Comparison of ENCODE assay signal across 14 cellular contexts in genomic region chr9:122192914-122193525, GRCh38. TPM values are rescaled to one million over a fixed set of nuclear protein-coding genes. Genes with fewer than 3 reads are reported as not detected.
DNase-seq lines count a peak whose midpoint lies in the region; ATAC-seq and TF ChIP-seq lines count a peak whose summit lies in the region.
"Had no signal": no experiment of that assay in that cellular context is flagged by ENCODE, and none has a peak within 500 bp of the region (broad histone marks: within the 10 kb centered on the region; RNA-seq: fewer than 3 reads in every experiment).

No MANE protein-coding gene starts in this region.

- POLR2A ChIA-PET in MCF 10A (lab: Yijun Ruan, JAX) = no interaction called here
- POLR2A ChIA-PET in activated CD4-positive, alpha-beta T cell treated with anti-CD3 and anti-CD28 coated beads for 36 hours (lab: Charles Lee) = no interaction called here

- in situ Hi-C loops in astrocyte of the spinal cord (cut with HindIII; ENCODE audit: low sequenced_read_pairs) = no loop called here

- no peak for ATAC-seq in activated CD4-positive, alpha-beta T cell treated with anti-CD3 and anti-CD28 coated beads for 36 hours
- no peak for ATAC-seq in HG02970 (IDR thresholded peaks at IDR 0.05; ENCODE audit: low FRiP score, unreplicated experiment)

- H3K27ac Mint-ChIP-seq in MCF 10A (ENCODE audit: low read depth, unreplicated experiment) = no peak overlapping the region
- H3K27ac Mint-ChIP-seq in activated CD4-positive, alpha-beta T cell treated with anti-CD3 and anti-CD28 coated beads for 36 hours = no peak overlapping the region
- H3K27ac Mint-ChIP-seq: CD4-positive, CD25-positive, alpha-beta regulatory T cell had no signal

- no peak overlapping the region for H3K27ac ChIP-seq in breast epithelium
- no peak overlapping the region for H3K27ac ChIP-seq in spleen
- H3K27ac ChIP-seq: BLaER1 treated with 17β-estradiol and CSF1 and Interleukin-3, amounts not matched to agents 10 nM and 100 nM had no signal

- H3K36me3 Mint-ChIP-seq in MCF 10A (ENCODE audit: insufficient read depth, unreplicated experiment) = no peaks in the 10 kb centered on the region
- no peaks in the 10 kb centered on the region for H3K36me3 Mint-ChIP-seq in activated CD4-positive, alpha-beta T cell treated with anti-CD3 and anti-CD28 coated beads for 36 hours (ENCODE audit: low read depth)
- H3K36me3 Mint-ChIP-seq: CD4-positive, CD25-positive, alpha-beta regulatory T cell had no signal

- DNase-seq in MCF 10A (ENCODE audit: unreplicated experiment) (peak; percentile 41), breast epithelium (ENCODE audit: low spot score in 2 of 2) (no peak), astrocyte of the spinal cord (ENCODE audit: low read depth, low spot score) (peak; percentile 14), left kidney (ENCODE audit: low read depth, low spot score) (peak; percentile 22), spleen (peak; percentile 4), LoVo (ENCODE audit: low spot score) (no peak)
- DNase-seq in activated CD4-positive, alpha-beta T cell treated with anti-CD3 and anti-CD28 coated beads for 36 hours = no peak
- DNase-seq: 8988T; AML-193; CD4-positive, CD25-positive, alpha-beta regulatory T cell; GF-D8 had no signal

- no peak for TF ChIP-seq POLR2A in breast epithelium (IDR thresholded peaks at IDR 0.05)
- no peak for TF ChIP-seq POLR2A in spleen (IDR thresholded peaks at IDR 0.05)

- no peaks in the 10 kb centered on the region for H3K4me1 ChIP-seq in breast epithelium
- no peaks in the 10 kb centered on the region for H3K4me1 ChIP-seq in spleen

- no peak overlapping the region for H3K4me3 ChIP-seq in breast epithelium
- H3K4me3 ChIP-seq in astrocyte of the spinal cord (ENCODE audit: low read depth, low read length) = no peak overlapping the region
- no peak overlapping the region for H3K4me3 ChIP-seq in spleen
- H3K4me3 ChIP-seq: BLaER1 treated with 17β-estradiol and CSF1 and Interleukin-3, amounts not matched to agents 10 nM and 100 nM had no signal

- H3K4me1 Mint-ChIP-seq in MCF 10A (ENCODE audit: insufficient read depth, unreplicated experiment) = no peaks in the 10 kb centered on the region
- no peaks in the 10 kb centered on the region for H3K4me1 Mint-ChIP-seq in activated CD4-positive, alpha-beta T cell treated with anti-CD3 and anti-CD28 coated beads for 36 hours
- H3K4me1 Mint-ChIP-seq: CD4-positive, CD25-positive, alpha-beta regulatory T cell had no signal

- CTCF ChIA-PET in MCF 10A (lab: Yijun Ruan, JAX) = interaction anchor here (1.5 kb wide), 1 partner anchor 70 kb away, joined by 6 read pairs; no protein-coding TSS in a partner anchor
- CTCF ChIA-PET in activated CD4-positive, alpha-beta T cell treated with anti-CD3 and anti-CD28 coated beads for 36 hours (lab: Charles Lee) = interaction anchor here (1.1 kb wide), 1 partner anchor 9 kb away, joined by 4 read pairs; no protein-coding TSS in a partner anchor

- BruUV-seq in MCF 10A (replicated peaks; lab: Mats Ljungman, UMichigan) = no TSS peak

- TF ChIP-seq CTCF in MCF 10A (IDR thresholded peaks at IDR 0.05; ENCODE audit: unreplicated experiment) (no peak), breast epithelium (IDR thresholded peaks at IDR 0.05) (no peak), astrocyte of the spinal cord (IDR thresholded peaks at IDR 0.05; ENCODE audit: low read depth, low read length) (no peak), spleen (IDR thresholded peaks at IDR 0.05 in 8 of 11, conservative IDR thresholded peaks at IDR 0.05 in 3 of 11) (no peak)

- no peaks in the 10 kb centered on the region for H3K27me3 ChIP-seq in breast epithelium
- peaks cover 0 to 10% (median 0%) of the 10 kb centered on the region in 7 donors for H3K27me3 ChIP-seq in spleen (replicated peaks in 1 of 7)
- H3K27me3 ChIP-seq: BLaER1 treated with 17β-estradiol and CSF1 and Interleukin-3, amounts not matched to agents 10 nM and 100 nM had no signal

- no peak overlapping the region for H3K4me3 Mint-ChIP-seq in MCF 10A (ENCODE audit: unreplicated experiment)
- H3K4me3 Mint-ChIP-seq in activated CD4-positive, alpha-beta T cell treated with anti-CD3 and anti-CD28 coated beads for 36 hours = no peak overlapping the region
- H3K4me3 Mint-ChIP-seq: CD4-positive, CD25-positive, alpha-beta regulatory T cell had no signal

- peaks cover 14% of the 10 kb centered on the region for H3K27me3 Mint-ChIP-seq in MCF 10A (ENCODE audit: insufficient read depth, unreplicated experiment)
- peaks cover 8% of the 10 kb centered on the region for H3K27me3 Mint-ChIP-seq in activated CD4-positive, alpha-beta T cell treated with anti-CD3 and anti-CD28 coated beads for 36 hours

- WGBS in spleen, 5 donors = 86 to 91% (median 89%) methylated on average over 16 of the region's 16 CpGs

- intact Hi-C loops in MCF 10A (cut with micrococcal nuclease) (no loop called here), breast epithelium (cut with DNase I; ENCODE audit: low total_unique reads) (no loop called here), spleen (cut with DNase I; ENCODE audit: low total_unique reads) (no loop called here)
- intact Hi-C loops in activated CD4-positive, alpha-beta T cell treated with anti-CD3 and anti-CD28 coated beads for 36 hours (cut with DNase I, micrococcal nuclease) = no loop called here

- H3K9me3 ChIP-seq in breast epithelium = no peaks in the 10 kb centered on the region
- H3K9me3 ChIP-seq in spleen = no peaks in the 10 kb centered on the region
- H3K9me3 ChIP-seq: BLaER1 treated with 17β-estradiol and CSF1 and Interleukin-3, amounts not matched to agents 10 nM and 100 nM had no signal

- H3K36me3 ChIP-seq in breast epithelium (no peaks in the 10 kb centered on the region), spleen (no peaks in the 10 kb centered on the region)
- H3K36me3 ChIP-seq: BLaER1 treated with 17β-estradiol and CSF1 and Interleukin-3, amounts not matched to agents 10 nM and 100 nM had no signal

- no peaks in the 10 kb centered on the region for H3K9me3 Mint-ChIP-seq in MCF 10A (ENCODE audit: unreplicated experiment)
- H3K9me3 Mint-ChIP-seq in activated CD4-positive, alpha-beta T cell treated with anti-CD3 and anti-CD28 coated beads for 36 hours (ENCODE audit: low read depth) = no peaks in the 10 kb centered on the region
- H3K9me3 Mint-ChIP-seq: CD4-positive, CD25-positive, alpha-beta regulatory T cell had no signal

RNA-seq across cellular contexts. Expression of gene MORN5, which starts 33.3 kb away (rescaled TPM):
- total RNA-seq in MCF 10A (2022) (not detected in 2 replicates), breast epithelium (not detected), spleen (1 to 10 TPM in 1 of 7 donors, not detected in 6; 1.4 TPM)
- polyA plus RNA-seq in spleen = not detected
- not detected for total RNA-seq in activated CD4-positive, alpha-beta T cell treated with anti-CD3 and anti-CD28 coated beads for 36 hours
- total RNA-seq: CD4-positive, CD25-positive, alpha-beta regulatory T cell; HepG2 had no signal
- polyA plus RNA-seq: CD4-positive, CD25-positive, alpha-beta regulatory T cell; HepG2 had no signal

RNA-seq across cellular contexts. Expression of gene NDUFA8, which starts 33.4 kb away (rescaled TPM):
- total RNA-seq in MCF 10A (2022) (52.5 and 58.4 TPM in 2 replicates), breast epithelium (10 to 100 TPM; 30.4 to 37.5 (median 30.5) TPM), spleen (10 to 100 TPM; 27.8 to 32.7 (median 29.2) TPM)
- polyA plus RNA-seq in spleen = 10 to 100 TPM; 47.6 to 72.7 (median 66.3) TPM
- 10 to 100 TPM; 50.4 to 57.2 TPM for total RNA-seq in activated CD4-positive, alpha-beta T cell treated with anti-CD3 and anti-CD28 coated beads for 36 hours

RNA-seq across cellular contexts. Expression of gene LHX6, which starts 35.7 kb away (rescaled TPM):
- 0.26 TPM in 1 of 2 replicates, not detected in the other for total RNA-seq in MCF 10A (2022)
- 1 to 10 TPM; 1.8 to 9.8 (median 4.8) TPM for total RNA-seq in breast epithelium
- 1 to 10 TPM in 1 of 7 donors, under 1 TPM in 3, not detected in 3; 0.40 to 1.3 (median 0.46) TPM for total RNA-seq in spleen
- polyA plus RNA-seq in spleen = under 1 TPM; 0.04 to 0.12 (median 0.10) TPM
- under 1 TPM in 1 of 2 experiments, not detected in 1; 0.11 TPM for total RNA-seq in activated CD4-positive, alpha-beta T cell treated with anti-CD3 and anti-CD28 coated beads for 36 hours
- total RNA-seq: CD4-positive, CD25-positive, alpha-beta regulatory T cell had no signal
- polyA plus RNA-seq: CD4-positive, CD25-positive, alpha-beta regulatory T cell had no signal

Comparison
In these comparisons a context has a peak if more than half of its experiments do, and no peak if none do; other contexts are left out.
1. DNase-seq: peak in MCF 10A (single experiment), astrocyte of the spinal cord (single experiment), left kidney (single experiment) and spleen (single experiment); none in breast epithelium (0 of 2), LoVo (single experiment) and activated CD4-positive, alpha-beta T cell treated with anti-CD3 and anti-CD28 coated beads for 36 hours (single experiment).